In genomic region chrX:147828719-147829118, GRCh38 we compare ENCODE assay signal across 29 cellular contexts.
"Had no signal": no experiment of that assay in that cellular context is flagged by ENCODE, and none has a peak within 500 bp of the region (broad histone marks: within the 10 kb centered on the region; RNA-seq: fewer than 3 reads in every experiment).

No MANE protein-coding gene starts in this region.

- H3K36me3 Mint-ChIP-seq: stimulated activated effector memory CD8-positive, alpha-beta T cell treated with anti-CD3 and anti-CD28 coated beads, Interleukin-12 subunit alpha, Interleukin-12 subunit beta, amount 100 ng/mL, for 72 hours; stimulated activated memory B cell treated with anti-CD40 and anti-IgM and Interleukin-4, amounts not matched to agents 10 μg/mL and 1 μg/mL and 100 μg/mL, for 72 hours; stimulated activated naive B cell treated with anti-CD40 and anti-IgM and Interleukin-4, amounts not matched to agents 10 μg/mL and 1 μg/mL and 100 μg/mL, for 72 hours; type B pancreatic cell had no signal

- H3K27me3 ChIP-seq: stomach, suprapubic skin, testis, thyroid gland, tibial artery, tibial nerve, transverse colon, upper lobe of left lung, upper lobe of right lung, uterus, vagina had no signal

- DNase-seq: stimulated activated CD4-positive, alpha-beta T cell treated with anti-CD3 and anti-CD28 coated beads, Interleukin-2, amount 100 ng/mL, for 48 hours; stimulated activated CD4-positive, alpha-beta T cell treated with anti-CD3 and anti-CD28 coated beads, Interleukin-4, amount 100 ng/mL, for 1 hour; stimulated activated CD4-positive, alpha-beta T cell treated with anti-CD3 and anti-CD28 coated beads, Interleukin-4, amount 100 ng/mL, for 24 hours; stimulated activated CD4-positive, alpha-beta T cell treated with anti-CD3 and anti-CD28 coated beads, Interleukin-4, amount 100 ng/mL, for 4 hours; stimulated activated CD8-positive, alpha-beta memory T cell treated with anti-CD3 and anti-CD28 coated beads, Interleukin-4, amount 100 ng/mL, for 48 hours; stimulated activated naive B cell treated with anti-CD40 and anti-IgM and Interleukin-4, amounts not matched to agents 10 μg/mL and 1 μg/mL and 100 μg/mL, for 72 hours; stimulated activated naive CD4-positive, alpha-beta T cell; stimulated activated naive CD4-positive, alpha-beta T cell treated with Interleukin-2 at 50 U/mL for 16 hours; stimulated activated naive CD8-positive, alpha-beta T cell treated with anti-CD3 and anti-CD28 coated beads, Interleukin-15, amount 100 ng/mL, for 72 hours; stimulated activated naive CD8-positive, alpha-beta T cell treated with anti-CD3 and anti-CD28 coated beads, Interleukin-15, Interleukin-2, amounts not matched to agents 100 U/mL and 50 U/mL, for 24 hours; stomach; substantia nigra; testis; thyroid gland; tibial artery; transverse colon; trophoblast cell; upper lobe of right lung; uterus had no signal

- H3K4me3 Mint-ChIP-seq: stimulated activated effector memory CD8-positive, alpha-beta T cell treated with anti-CD3 and anti-CD28 coated beads, Interleukin-12 subunit alpha, Interleukin-12 subunit beta, amount 100 ng/mL, for 72 hours; stimulated activated memory B cell treated with anti-CD40 and anti-IgM and Interleukin-4, amounts not matched to agents 10 μg/mL and 1 μg/mL and 100 μg/mL, for 72 hours; stimulated activated naive B cell treated with anti-CD40 and anti-IgM and Interleukin-4, amounts not matched to agents 10 μg/mL and 1 μg/mL and 100 μg/mL, for 72 hours; stimulated activated naive CD8-positive, alpha-beta T cell treated with anti-CD3 and anti-CD28 coated beads, Interleukin-15, amount 100 ng/mL, for 72 hours; stimulated activated naive CD8-positive, alpha-beta T cell treated with anti-CD3 and anti-CD28 coated beads, Interleukin-15, Interleukin-2, amounts not matched to agents 100 ng/mL and 50 ng/mL, for 24 hours; type B pancreatic cell had no signal

- H3K27me3 Mint-ChIP-seq: stimulated activated memory B cell treated with anti-CD40 and anti-IgM and Interleukin-4, amounts not matched to agents 10 μg/mL and 1 μg/mL and 100 μg/mL, for 72 hours; stimulated activated naive B cell treated with anti-CD40 and anti-IgM and Interleukin-4, amounts not matched to agents 10 μg/mL and 1 μg/mL and 100 μg/mL, for 72 hours; stimulated activated naive CD8-positive, alpha-beta T cell treated with anti-CD3 and anti-CD28 coated beads, Interleukin-15, amount 100 ng/mL, for 72 hours; stimulated activated naive CD8-positive, alpha-beta T cell treated with anti-CD3 and anti-CD28 coated beads, Interleukin-15, Interleukin-2, amounts not matched to agents 100 ng/mL and 50 ng/mL, for 24 hours; type B pancreatic cell had no signal

- H3K9me3 ChIP-seq: suprapubic skin, testis, thoracic aorta, thyroid gland, tibial nerve, transverse colon, upper lobe of right lung, uterus, vagina had no signal

- H3K4me1 ChIP-seq: stomach, suprapubic skin, testis, thyroid gland, tibial artery, tibial nerve, transverse colon, upper lobe of left lung, upper lobe of right lung, uterus, vagina had no signal

- H3K27ac ChIP-seq: stomach, suprapubic skin, testis, thoracic aorta, thyroid gland, tibial artery, tibial nerve, transverse colon, upper lobe of left lung, upper lobe of right lung, uterus, vagina had no signal

- H3K4me1 Mint-ChIP-seq: stimulated activated naive CD8-positive, alpha-beta T cell treated with anti-CD3 and anti-CD28 coated beads, Interleukin-15, amount 100 ng/mL, for 72 hours had no signal

- H3K4me3 ChIP-seq: stomach, suprapubic skin, testis, thoracic aorta, thyroid gland, tibial artery, tibial nerve, transverse colon, upper lobe of left lung, upper lobe of right lung, uterus, vagina had no signal

- ATAC-seq: stimulated activated effector memory CD8-positive, alpha-beta T cell treated with anti-CD3 and anti-CD28 coated beads, Interleukin-12 subunit alpha, Interleukin-12 subunit beta, amount 100 ng/mL, for 72 hours; stimulated activated memory B cell treated with anti-CD40 and anti-IgM and Interleukin-4, amounts not matched to agents 10 μg/mL and 1 μg/mL and 100 μg/mL, for 72 hours; stimulated activated naive B cell treated with anti-CD40 and anti-IgM and Interleukin-4, amounts not matched to agents 10 μg/mL and 1 μg/mL and 100 μg/mL, for 72 hours; stimulated activated naive CD8-positive, alpha-beta T cell treated with anti-CD3 and anti-CD28 coated beads, Interleukin-15, amount 100 ng/mL, for 72 hours; stimulated activated naive CD8-positive, alpha-beta T cell treated with anti-CD3 and anti-CD28 coated beads, Interleukin-15, Interleukin-2, amounts not matched to agents 100 U/mL and 50 U/mL, for 24 hours; upper lobe of right lung had no signal

- H3K36me3 ChIP-seq: stomach, suprapubic skin, thoracic aorta, thyroid gland, tibial artery, tibial nerve, transverse colon, upper lobe of left lung, upper lobe of right lung, uterus, vagina had no signal

- FAIRE-seq: urothelium cell line had no signal
